18 cellular contexts compared by ENCODE assay signal in the genomic region with DNA sequence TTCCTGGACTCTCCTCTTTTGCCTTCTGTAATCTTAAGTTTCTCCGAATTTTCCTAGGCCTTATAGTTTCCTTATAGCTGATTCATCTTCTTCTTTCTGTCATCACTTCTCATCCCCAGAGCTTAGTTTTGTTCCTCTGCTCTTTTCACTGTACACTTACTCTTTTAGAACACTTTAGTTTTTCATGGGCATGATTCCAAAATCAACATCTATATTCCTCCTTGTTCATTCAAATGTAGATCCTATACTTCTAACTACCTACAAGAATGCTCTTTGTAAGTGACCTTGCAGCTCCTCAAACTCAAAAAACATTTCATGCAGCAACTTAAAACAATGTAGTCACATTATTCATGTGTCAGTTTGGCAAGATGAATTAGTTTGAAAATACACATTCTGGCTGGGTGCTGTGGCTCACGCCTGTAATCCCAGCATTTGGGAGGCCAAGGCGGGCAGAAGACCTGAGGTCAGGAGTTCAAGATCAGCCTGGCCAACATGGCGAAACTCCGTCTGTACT. TPM values are rescaled to one million over a fixed set of nuclear protein-coding genes. Genes with fewer than 3 reads are reported as not detected.
DNase-seq lines count a peak whose midpoint lies in the region; ATAC-seq and TF ChIP-seq lines count a peak whose summit lies in the region.
"Had no signal": no experiment of that assay in that cellular context is flagged by ENCODE, and none has a peak within 500 bp of the region (broad histone marks: within the 10 kb centered on the region; RNA-seq: fewer than 3 reads in every experiment).

No MANE protein-coding gene starts in this region.

- TF ChIP-seq CTCF in fibroblast of mammary gland (conservative IDR thresholded peaks at IDR 0.05; ENCODE audit: control insufficient read depth, insufficient read depth, low read depth, low read length), result no peak
- no peak for TF ChIP-seq CTCF in type B pancreatic cell (conservative IDR thresholded peaks at IDR 0.05)

- peak in 1 of 2 donors; percentile 19 for ATAC-seq in activated naive CD4-positive, alpha-beta T cell treated with anti-CD3 and anti-CD28 coated beads, Interleukin-2, amount 50 U/mL, for 72 hours

- CTCF ChIA-PET in activated CD4-positive, alpha-beta memory T cell treated with anti-CD3 and anti-CD28 coated beads for 36 hours (lab: Charles Lee), result interaction anchor here (0.7 to 1.0 kb wide), 2 partner anchors 52 to 60 kb away, joined by 3 read pairs; no protein-coding TSS in a partner anchor

- H3K4me3 ChIP-seq in fibroblast of mammary gland (ENCODE audit: control insufficient read depth, low read depth, low read length), result no peak overlapping the region
- H3K4me3 ChIP-seq: ascending aorta, BLaER1 had no signal

- H3K4me1 Mint-ChIP-seq in activated CD4-positive, alpha-beta memory T cell treated with anti-CD3 and anti-CD28 coated beads for 36 hours (ENCODE audit: low read depth), result peaks cover 31% of the 10 kb centered on the region
- H3K4me1 Mint-ChIP-seq in type B pancreatic cell (ENCODE audit: unreplicated experiment), result peaks cover 5% of the 10 kb centered on the region

- POLR2A ChIA-PET in activated CD4-positive, alpha-beta memory T cell treated with anti-CD3 and anti-CD28 coated beads for 36 hours (lab: Charles Lee), result interaction anchor here (1.3 to 1.6 kb wide), 2 partner anchors 72 to 157 kb away, joined by 3 to 5 read pairs; partner anchors contain the start of gene CBLL1

- H3K27ac Mint-ChIP-seq in activated naive CD4-positive, alpha-beta T cell treated with anti-CD3 and anti-CD28 coated beads, Interleukin-2, amount 50 U/mL, for 72 hours, result peak overlapping the region; percentile 33 to 88
- peak overlapping the region; percentile 64 for H3K27ac Mint-ChIP-seq in activated CD4-positive, alpha-beta memory T cell treated with anti-CD3 and anti-CD28 coated beads for 36 hours
- H3K27ac Mint-ChIP-seq in type B pancreatic cell, result peak overlapping the region; percentile 14

- no peaks in the 10 kb centered on the region for H3K36me3 Mint-ChIP-seq in activated naive CD4-positive, alpha-beta T cell treated with anti-CD3 and anti-CD28 coated beads, Interleukin-2, amount 50 U/mL, for 72 hours
- no peaks in the 10 kb centered on the region for H3K36me3 Mint-ChIP-seq in activated CD4-positive, alpha-beta memory T cell treated with anti-CD3 and anti-CD28 coated beads for 36 hours
- H3K36me3 Mint-ChIP-seq in type B pancreatic cell, result no peaks in the 10 kb centered on the region

- DNase-seq in activated naive CD4-positive, alpha-beta T cell treated with anti-CD3 and anti-CD28 coated beads, Interleukin-2, amount 50 U/mL, for 72 hours (ENCODE audit: low spot score in 2 of 2), result no peak
- DNase-seq in activated naive CD4-positive, alpha-beta T cell (lab: John Stamatoyannopoulos, UW), result no peak
- no peak for DNase-seq in activated CD4-positive, alpha-beta memory T cell treated with anti-CD3 and anti-CD28 coated beads for 36 hours
- DNase-seq in fibroblast of mammary gland (ENCODE audit: low read depth) (peak; percentile 63), type B pancreatic cell (ENCODE audit: extremely low spot score, unreplicated experiment) (no peak), islet precursor cell (no peak), nucleus accumbens (lab: John Stamatoyannopoulos, UW) (no peak)
- DNase-seq in stimulated activated CD4-positive, alpha-beta T cell treated with anti-CD3 and anti-CD28 coated beads, Interleukin-1b, Interleukin-23, amount 100 ng/mL, for 48 hours, result no peak
- DNase-seq: DND-41, IMR-90, NCI-H1436, NCI-H510A, small intestine had no signal

- no peaks in the 10 kb centered on the region for H3K9me3 Mint-ChIP-seq in activated naive CD4-positive, alpha-beta T cell treated with anti-CD3 and anti-CD28 coated beads, Interleukin-2, amount 50 U/mL, for 72 hours
- no peaks in the 10 kb centered on the region for H3K9me3 Mint-ChIP-seq in activated CD4-positive, alpha-beta memory T cell treated with anti-CD3 and anti-CD28 coated beads for 36 hours
- no peaks in the 10 kb centered on the region for H3K9me3 Mint-ChIP-seq in type B pancreatic cell

- no peak overlapping the region for H3K4me3 Mint-ChIP-seq in activated CD4-positive, alpha-beta memory T cell treated with anti-CD3 and anti-CD28 coated beads for 36 hours
- H3K4me3 Mint-ChIP-seq in type B pancreatic cell, result no peak overlapping the region

- no peaks in the 10 kb centered on the region for H3K27me3 Mint-ChIP-seq in activated CD4-positive, alpha-beta memory T cell treated with anti-CD3 and anti-CD28 coated beads for 36 hours
- peaks cover 14% of the 10 kb centered on the region for H3K27me3 Mint-ChIP-seq in type B pancreatic cell

- intact Hi-C loops in activated CD4-positive, alpha-beta memory T cell treated with anti-CD3 and anti-CD28 coated beads for 36 hours (cut with micrococcal nuclease), result loop anchor here (5.0 to 10.0 kb wide), 3 partner anchors 254 to 951 kb away; partner anchors contain the start of genes COG5, DUS4L, HBP1 and PIK3CG

RNA-seq across cellular contexts. Expression of gene SLC26A3, which starts 13.1 kb away (rescaled TPM):
- total RNA-seq in activated naive CD4-positive, alpha-beta T cell treated with anti-CD3 and anti-CD28 coated beads, Interleukin-2, amount 50 U/mL, for 72 hours, result not detected
- total RNA-seq in activated CD4-positive, alpha-beta memory T cell treated with anti-CD3 and anti-CD28 coated beads for 36 hours, result not detected
- total RNA-seq in type B pancreatic cell (ENCODE audit: low replicate concordance), result 4.7 and 14.3 TPM in 2 replicates
- total RNA-seq: fibroblast of villous mesenchyme, H4, IMR-90, osteocyte had no signal

Comparison
In these comparisons a context has a peak if more than half of its experiments do, and no peak if none do; other contexts are left out.
1. H3K27ac Mint-ChIP-seq: peak in every context shown above with its lines; median percentile 64 in activated CD4-positive, alpha-beta memory T cell treated with anti-CD3 and anti-CD28 coated beads for 36 hours; 60 in activated naive CD4-positive, alpha-beta T cell treated with anti-CD3 and anti-CD28 coated beads, Interleukin-2, amount 50 U/mL, for 72 hours; 14 in type B pancreatic cell.